In the genomic region with DNA sequence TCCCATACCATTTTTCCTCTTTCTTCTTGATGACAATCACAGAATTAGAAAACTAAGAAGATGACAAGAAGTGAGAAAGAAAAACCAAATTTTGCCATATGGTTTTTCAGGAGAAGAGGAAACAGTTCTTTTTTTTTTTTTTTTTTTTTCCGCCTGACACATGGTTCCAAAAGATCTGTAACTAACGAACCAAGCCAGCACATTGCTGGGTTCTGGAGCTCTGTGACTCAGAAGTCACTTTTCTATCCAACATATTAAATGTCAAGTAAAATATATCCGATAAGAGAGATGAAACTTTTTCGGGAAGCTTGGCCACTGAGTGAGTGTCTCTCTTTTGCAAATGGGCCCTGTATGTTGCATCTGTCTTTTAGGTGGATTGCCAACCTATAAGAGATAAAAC, we compare ENCODE assay signal across 1 cellular context.
TF ChIP-seq lines count a peak whose summit lies in the region.

No MANE protein-coding gene starts in this region.

TF ChIP-seq in WTC11, 78 proteins besides CTCF, POLR2A, EP300 and RAD21 (continued from another document):
- TF ChIP-seq, protein P1, sequence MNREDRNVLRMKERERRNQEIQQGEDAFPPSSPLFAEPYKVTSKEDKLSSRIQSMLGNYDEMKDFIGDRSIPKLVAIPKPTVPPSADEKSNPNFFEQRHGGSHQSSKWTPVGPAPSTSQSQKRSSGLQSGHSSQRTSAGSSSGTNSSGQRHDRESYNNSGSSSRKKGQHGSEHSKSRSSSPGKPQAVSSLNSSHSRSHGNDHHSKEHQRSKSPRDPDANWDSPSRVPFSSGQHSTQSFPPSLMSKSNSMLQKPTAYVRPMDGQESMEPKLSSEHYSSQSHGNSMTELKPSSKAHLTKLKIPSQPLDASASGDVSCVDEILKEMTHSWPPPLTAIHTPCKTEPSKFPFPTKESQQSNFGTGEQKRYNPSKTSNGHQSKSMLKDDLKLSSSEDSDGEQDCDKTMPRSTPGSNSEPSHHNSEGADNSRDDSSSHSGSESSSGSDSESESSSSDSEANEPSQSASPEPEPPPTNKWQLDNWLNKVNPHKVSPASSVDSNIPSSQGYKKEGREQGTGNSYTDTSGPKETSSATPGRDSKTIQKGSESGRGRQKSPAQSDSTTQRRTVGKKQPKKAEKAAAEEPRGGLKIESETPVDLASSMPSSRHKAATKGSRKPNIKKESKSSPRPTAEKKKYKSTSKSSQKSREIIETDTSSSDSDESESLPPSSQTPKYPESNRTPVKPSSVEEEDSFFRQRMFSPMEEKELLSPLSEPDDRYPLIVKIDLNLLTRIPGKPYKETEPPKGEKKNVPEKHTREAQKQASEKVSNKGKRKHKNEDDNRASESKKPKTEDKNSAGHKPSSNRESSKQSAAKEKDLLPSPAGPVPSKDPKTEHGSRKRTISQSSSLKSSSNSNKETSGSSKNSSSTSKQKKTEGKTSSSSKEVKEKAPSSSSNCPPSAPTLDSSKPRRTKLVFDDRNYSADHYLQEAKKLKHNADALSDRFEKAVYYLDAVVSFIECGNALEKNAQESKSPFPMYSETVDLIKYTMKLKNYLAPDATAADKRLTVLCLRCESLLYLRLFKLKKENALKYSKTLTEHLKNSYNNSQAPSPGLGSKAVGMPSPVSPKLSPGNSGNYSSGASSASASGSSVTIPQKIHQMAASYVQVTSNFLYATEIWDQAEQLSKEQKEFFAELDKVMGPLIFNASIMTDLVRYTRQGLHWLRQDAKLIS (CRISPR knock-in tag; IDR thresholded peaks at IDR 0.05; ENCODE audit: borderline replicate concordance): no peak
- TF ChIP-seq NR3C1 (CRISPR knock-in tag; conservative IDR thresholded peaks at IDR 0.05; ENCODE audit: low read depth) (no peak), TEAD4 (CRISPR knock-in tag; IDR thresholded peaks at IDR 0.05) (no peak), RORB (CRISPR knock-in tag; IDR thresholded peaks at IDR 0.05) (no peak), ZNF219 (CRISPR knock-in tag; IDR thresholded peaks at IDR 0.05; ENCODE audit: borderline replicate concordance) (no peak), JUN (CRISPR knock-in tag; IDR thresholded peaks at IDR 0.05) (no peak), NFATC4 (CRISPR knock-in tag; IDR thresholded peaks at IDR 0.05) (no peak), IRF2 (CRISPR knock-in tag; IDR thresholded peaks at IDR 0.05; ENCODE audit: borderline replicate concordance, low read depth) (no peak), KAT7 (CRISPR knock-in tag; IDR thresholded peaks at IDR 0.05; ENCODE audit: borderline replicate concordance) (no peak), MYBL2 (CRISPR knock-in tag; IDR thresholded peaks at IDR 0.05) (no peak)
- TF ChIP-seq, protein P2, sequence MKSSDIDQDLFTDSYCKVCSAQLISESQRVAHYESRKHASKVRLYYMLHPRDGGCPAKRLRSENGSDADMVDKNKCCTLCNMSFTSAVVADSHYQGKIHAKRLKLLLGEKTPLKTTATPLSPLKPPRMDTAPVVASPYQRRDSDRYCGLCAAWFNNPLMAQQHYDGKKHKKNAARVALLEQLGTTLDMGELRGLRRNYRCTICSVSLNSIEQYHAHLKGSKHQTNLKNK (CRISPR knock-in tag; IDR thresholded peaks at IDR 0.05): no peak
